Comparison of ENCODE assay signal across 20 cellular contexts in genomic region chr4:8079916-8080753, GRCh38.
A peak's percentile ranks its signal among the peaks of the same experiment; 100 is the strongest.
DNase-seq lines count a peak whose midpoint lies in the region; ATAC-seq and TF ChIP-seq lines count a peak whose summit lies in the region.
"Had no signal": no experiment of that assay in that cellular context is flagged by ENCODE, and none has a peak within 500 bp of the region (broad histone marks: within the 10 kb centered on the region; RNA-seq: fewer than 3 reads in every experiment).

No MANE protein-coding gene starts in this region.

- peaks cover 11% of the 10 kb centered on the region for H3K9me3 ChIP-seq in BLaER1
- H3K9me3 ChIP-seq in RWPE2 (ENCODE audit: severe bottlenecking), result no peaks in the 10 kb centered on the region
- no peaks in the 10 kb centered on the region for H3K9me3 ChIP-seq in left ventricle myocardium inferior (replicated peaks)
- no peaks in the 10 kb centered on the region for H3K9me3 ChIP-seq in neural progenitor cell (ENCODE audit: low read depth)
- H3K9me3 ChIP-seq: ascending aorta, SK-N-SH, upper lobe of left lung had no signal

- H3K9me3 Mint-ChIP-seq in neural progenitor cell, result no peaks in the 10 kb centered on the region
- no peaks in the 10 kb centered on the region for H3K9me3 Mint-ChIP-seq in Calu3 (ENCODE audit: low read depth, unreplicated experiment)

- CTCF ChIA-PET in Calu3 (lab: Charles Lee), result no interaction called here

- peaks cover 89% of the 10 kb centered on the region for H3K4me1 ChIP-seq in BLaER1
- no peaks in the 10 kb centered on the region for H3K4me1 ChIP-seq in RWPE2 (ENCODE audit: insufficient read depth, poor library complexity, severe bottlenecking)
- peaks cover 38% of the 10 kb centered on the region for H3K4me1 ChIP-seq in left ventricle myocardium inferior
- H3K4me1 ChIP-seq in neural progenitor cell, result peaks cover 18% of the 10 kb centered on the region
- H3K4me1 ChIP-seq: ascending aorta, upper lobe of left lung had no signal

- H3K79me2 ChIP-seq in neural progenitor cell (ENCODE audit: low read depth), result no peaks in the 10 kb centered on the region

- TF ChIP-seq CTCF in RWPE2 (IDR thresholded peaks at IDR 0.05; ENCODE audit: poor library complexity, severe bottlenecking) (no peak), left ventricle myocardium inferior (IDR thresholded peaks at IDR 0.05; ENCODE audit: borderline replicate concordance) (no peak), neural progenitor cell (IDR thresholded peaks at IDR 0.05) (no peak), Calu3 (IDR thresholded peaks at IDR 0.05; ENCODE audit: unreplicated experiment) (no peak)

- intact Hi-C loops in left ventricle myocardium inferior (cut with micrococcal nuclease), result no loop called here
- intact Hi-C loops in Calu3 (cut with micrococcal nuclease; ENCODE audit: unreplicated experiment), result no loop called here

- BruUV-seq in Calu3 (replicated peaks; lab: Mats Ljungman, UMichigan), result no TSS peak

- H3K36me3 Mint-ChIP-seq in neural progenitor cell (no peaks in the 10 kb centered on the region), Calu3 (ENCODE audit: insufficient read depth, unreplicated experiment) (no peaks in the 10 kb centered on the region)
- H3K36me3 Mint-ChIP-seq: activated naive CD8-positive, alpha-beta T cell had no signal

- peaks cover 16% of the 10 kb centered on the region for H3F3A ChIP-seq in neural progenitor cell (ENCODE audit: low read depth)

- peak; percentile 37 for DNase-seq in RWPE2 (ENCODE audit: low spot score)
- peak; percentile 40 for DNase-seq in left ventricle myocardium inferior
- peak; percentile 27 for DNase-seq in neural progenitor cell (ENCODE audit: low spot score)
- DNase-seq in AG20443 (ENCODE audit: low spot score), result no peak
- no peak for DNase-seq in Calu3
- no peak for DNase-seq in ecto neural progenitor cell (ENCODE audit: low spot score)
- DNase-seq: activated CD8-positive, alpha-beta T cell treated with anti-CD3 and anti-CD28 coated beads, Interleukin-2, amount 10 ng/mL, durations not matched to agents 7 days and 5 days; COR-L47; KBM-7; MM.1S; NCI-H146; stimulated activated CD4-positive, alpha-beta T cell treated with anti-CD3 and anti-CD28 coated beads, Interleukin-2, amount 100 ng/mL, for 48 hours; T-helper 2 cell; upper lobe of left lung had no signal

- H3K9ac ChIP-seq in BLaER1, result peak overlapping the region; percentile 12; the same call in 1 of the 2 replicates
- no peak overlapping the region for H3K9ac ChIP-seq in neural progenitor cell
- H3K9ac ChIP-seq: SK-N-SH had no signal

- peaks cover 16% of the 10 kb centered on the region for H3K27me3 Mint-ChIP-seq in neural progenitor cell (ENCODE audit: insufficient read depth, low read depth)
- peaks cover 39% of the 10 kb centered on the region for H3K27me3 Mint-ChIP-seq in Calu3 (ENCODE audit: unreplicated experiment)
- H3K27me3 Mint-ChIP-seq: activated naive CD8-positive, alpha-beta T cell had no signal

- H3K36me3 ChIP-seq in BLaER1 (no peaks in the 10 kb centered on the region), RWPE2 (ENCODE audit: low read depth) (no peaks in the 10 kb centered on the region), left ventricle myocardium inferior (no peaks in the 10 kb centered on the region), neural progenitor cell (no peaks in the 10 kb centered on the region)
- H3K36me3 ChIP-seq: upper lobe of left lung had no signal

- no peak overlapping the region for H3K4me3 Mint-ChIP-seq in neural progenitor cell
- no peak overlapping the region for H3K4me3 Mint-ChIP-seq in Calu3 (ENCODE audit: low read depth, unreplicated experiment)
- H3K4me3 Mint-ChIP-seq: activated CD8-positive, alpha-beta T cell treated with anti-CD3 and anti-CD28 coated beads, Interleukin-2, amount 10 ng/mL, durations not matched to agents 7 days and 5 days; activated naive CD8-positive, alpha-beta T cell had no signal

- H3K27me3 ChIP-seq in BLaER1 (no peaks in the 10 kb centered on the region), RWPE2 (ENCODE audit: insufficient read depth, poor library complexity, severe bottlenecking) (peaks cover 3% of the 10 kb centered on the region), left ventricle myocardium inferior (ENCODE audit: low read depth) (no peaks in the 10 kb centered on the region), neural progenitor cell (no peaks in the 10 kb centered on the region)
- H3K27me3 ChIP-seq: ascending aorta, upper lobe of left lung had no signal

- H3K4me1 Mint-ChIP-seq in neural progenitor cell, result peaks cover 43% of the 10 kb centered on the region
- H3K4me1 Mint-ChIP-seq in Calu3 (ENCODE audit: low read depth, unreplicated experiment), result no peaks in the 10 kb centered on the region

- H3K27ac ChIP-seq in BLaER1, result peak overlapping the region; percentile 54
- H3K27ac ChIP-seq in RWPE2 (ENCODE audit: poor library complexity, severe bottlenecking), result no peak overlapping the region
- H3K27ac ChIP-seq in left ventricle myocardium inferior (replicated peaks), result peak overlapping the region; percentile 42
- no peak overlapping the region for H3K27ac ChIP-seq in neural progenitor cell
- H3K27ac ChIP-seq: ascending aorta, RWPE1, upper lobe of left lung had no signal

- H3K27ac Mint-ChIP-seq in neural progenitor cell (peak overlapping the region; percentile 74), Calu3 (ENCODE audit: unreplicated experiment) (no peak overlapping the region)
- H3K27ac Mint-ChIP-seq: activated CD8-positive, alpha-beta T cell treated with anti-CD3 and anti-CD28 coated beads, Interleukin-2, amount 10 ng/mL, durations not matched to agents 7 days and 5 days; activated naive CD8-positive, alpha-beta T cell had no signal

- H3K4me3 ChIP-seq in BLaER1, result peak overlapping the region; percentile 35
- H3K4me3 ChIP-seq in RWPE2 (ENCODE audit: severe bottlenecking), result no peak overlapping the region
- H3K4me3 ChIP-seq in left ventricle myocardium inferior, result no peak overlapping the region
- H3K4me3 ChIP-seq in neural progenitor cell, result no peak overlapping the region
- H3K4me3 ChIP-seq: ascending aorta, upper lobe of left lung had no signal

- H3K4me2 ChIP-seq in BLaER1 (peak overlapping the region; percentile 94), neural progenitor cell (peak overlapping the region; percentile 31)
- H3K4me2 ChIP-seq: SK-N-SH had no signal

- no peaks in the 10 kb centered on the region; the same call in 1 of the 2 replicates for H4K20me1 ChIP-seq in BLaER1
- no peaks in the 10 kb centered on the region for H4K20me1 ChIP-seq in neural progenitor cell (ENCODE audit: low read depth)

- H2AFZ ChIP-seq in neural progenitor cell (replicated peaks), result peak overlapping the region; percentile 29

- ATAC-seq in RWPE2 (ENCODE audit: low read depth), result no peak
- ATAC-seq in GM18868 (IDR thresholded peaks at IDR 0.05; ENCODE audit: unreplicated experiment), result no peak
- ATAC-seq: activated CD8-positive, alpha-beta T cell treated with anti-CD3 and anti-CD28 coated beads, Interleukin-2, amount 10 ng/mL, durations not matched to agents 7 days and 5 days had no signal

Comparison
In these comparisons a context has a peak if more than half of its experiments do, and no peak if none do; other contexts are left out.
1. H3K27ac ChIP-seq: peak in BLaER1 (single experiment) and left ventricle myocardium inferior (single experiment); none in RWPE2 (single experiment) and neural progenitor cell (single experiment).
2. DNase-seq: peak in RWPE2 (single experiment), left ventricle myocardium inferior (single experiment) and neural progenitor cell (single experiment); none in AG20443 (single experiment), Calu3 (single experiment) and ecto neural progenitor cell (single experiment).